ENCODE assay signal across 22 cellular contexts in genomic region chr1:17427696-17428660, GRCh38. TPM values are rescaled to one million over a fixed set of nuclear protein-coding genes. Genes with fewer than 3 reads are reported as not detected.
DNase-seq lines count a peak whose midpoint lies in the region; ATAC-seq, FAIRE-seq and TF ChIP-seq lines count a peak whose summit lies in the region.
"Had no signal": no experiment of that assay in that cellular context is flagged by ENCODE, and none has a peak within 500 bp of the region (broad histone marks: within the 10 kb centered on the region; RNA-seq: fewer than 3 reads in every experiment).

No MANE protein-coding gene starts in this region.

- DNase-seq in CD4-positive, alpha-beta T cell = no peak
- DNase-seq in DMS79 (lab: John Stamatoyannopoulos, UW) (peak; percentile 59), NT2/D1 (ENCODE audit: low read depth, low spot score) (no peak), kidney (peak; percentile 42), SK-N-DZ (ENCODE audit: low spot score) (no peak), GM19239 (ENCODE audit: insufficient read length, low spot score) (no peak), NCI-H82 (lab: John Stamatoyannopoulos, UW) (no peak)
- DNase-seq: central memory CD4-positive, alpha-beta T cell; effector CD4-positive, alpha-beta T cell; glutamatergic neuron; MM.1S; natural killer cell; NCI-H1694; Right ventricle myocardium superior; stimulated activated CD4-positive, alpha-beta T cell treated with anti-CD3 and anti-CD28 coated beads, Interleukin-4, amount 100 ng/mL, for 4 hours; T-helper 1 cell had no signal

- H3K27me3 Mint-ChIP-seq in CD4-positive, alpha-beta T cell = no peaks in the 10 kb centered on the region

- peak overlapping the region; percentile 28 for H3K27ac Mint-ChIP-seq in CD4-positive, alpha-beta T cell
- H3K27ac Mint-ChIP-seq: natural killer cell had no signal

- H3K9me3 ChIP-seq in CD4-positive, alpha-beta T cell (ENCODE audit: control insufficient read depth, low read length) = no peaks in the 10 kb centered on the region
- H3K9me3 ChIP-seq in NT2/D1 (ENCODE audit: insufficient read depth, low read length) (no peaks in the 10 kb centered on the region), kidney (ENCODE audit: control insufficient read depth in 1 of 2, low read length in 2 of 2) (no peaks in the 10 kb centered on the region)
- H3K9me3 ChIP-seq: BLaER1 had no signal

- no peak overlapping the region for H3K27ac ChIP-seq in CD4-positive, alpha-beta T cell (ENCODE audit: low read depth, low read length)
- no peak overlapping the region for H3K27ac ChIP-seq in kidney (ENCODE audit: low read depth in 2 of 2, low read length in 2 of 2)
- H3K27ac ChIP-seq: BLaER1 had no signal

- no peaks in the 10 kb centered on the region for H3K27me3 ChIP-seq in CD4-positive, alpha-beta T cell (ENCODE audit: control insufficient read depth, insufficient read depth, low read length)
- no peaks in the 10 kb centered on the region for H3K27me3 ChIP-seq in NT2/D1 (ENCODE audit: insufficient read depth, insufficient read length)
- H3K27me3 ChIP-seq: BLaER1 had no signal

- peaks cover 87% of the 10 kb centered on the region for H3K36me3 ChIP-seq in NT2/D1 (ENCODE audit: insufficient read depth, insufficient read length, low read length)
- peaks cover 19 to 24% of the 10 kb centered on the region in 2 donors for H3K36me3 ChIP-seq in kidney (ENCODE audit: control insufficient read depth in 1 of 2, insufficient read depth in 2 of 2, low read length in 2 of 2)

- no peak for FAIRE-seq in kidney (lab: Jason Lieb, UNC)
- no peak for FAIRE-seq in GM19239 (lab: Jason Lieb, UNC)

- TF ChIP-seq CTCF in CD4-positive, alpha-beta T cell (IDR thresholded peaks at IDR 0.05) = no peak
- no peak for TF ChIP-seq CTCF in kidney (IDR thresholded peaks at IDR 0.05; ENCODE audit: borderline replicate concordance, extremely low read depth, insufficient read depth)

- POLR2A ChIA-PET in CD4-positive, alpha-beta T cell (lab: Charles Lee) = interaction anchor here (1.0 kb wide), 1 partner anchor 12 kb away, joined by 3 read pairs; the partner anchor contains the start of gene RCC2

- peaks cover 5% of the 10 kb centered on the region for H3K4me1 Mint-ChIP-seq in CD4-positive, alpha-beta T cell (ENCODE audit: low read depth)

- CTCF ChIA-PET in CD4-positive, alpha-beta T cell (lab: Charles Lee) = no interaction called here

- no peaks in the 10 kb centered on the region for H3K9me3 Mint-ChIP-seq in CD4-positive, alpha-beta T cell
- H3K9me3 Mint-ChIP-seq: natural killer cell had no signal

- H3K4me3 Mint-ChIP-seq in CD4-positive, alpha-beta T cell = no peak overlapping the region

- H3K4me1 ChIP-seq in NT2/D1 (ENCODE audit: insufficient read depth, insufficient read length) = peaks cover 30% of the 10 kb centered on the region
- no peaks in the 10 kb centered on the region for H3K4me1 ChIP-seq in kidney (ENCODE audit: control insufficient read depth in 1 of 2, insufficient read depth in 1 of 2, low read depth in 1 of 2, low read length in 2 of 2)

- ATAC-seq in CD4-positive, alpha-beta T cell (ENCODE audit: poor library complexity) = no peak

- H3K36me3 Mint-ChIP-seq in CD4-positive, alpha-beta T cell (ENCODE audit: low read depth) = peaks cover 78% of the 10 kb centered on the region

- H3K9ac ChIP-seq in NT2/D1 (ENCODE audit: insufficient read length, low read depth) (peak overlapping the region; percentile 47), kidney (ENCODE audit: low read length in 2 of 2) (no peak overlapping the region)
- H3K9ac ChIP-seq: BLaER1 had no signal

- H3K4me3 ChIP-seq in NT2/D1 (ENCODE audit: insufficient read length, low read depth) (no peak overlapping the region), kidney (ENCODE audit: low read length in 2 of 2) (no peak overlapping the region)
- H3K4me3 ChIP-seq: BLaER1, smooth muscle cell had no signal

- intact Hi-C loops in CD4-positive, alpha-beta T cell (cut with DNase I, micrococcal nuclease) = no loop called here
- intact Hi-C loops in kidney (cut with DNase I) = no loop called here

RNA-seq across cellular contexts. Expression of gene RCC2, which starts 11.5 kb away (rescaled TPM):
- 10 to 100 TPM; 20.1 to 21.0 TPM for total RNA-seq in CD4-positive, alpha-beta T cell
- total RNA-seq in kidney = 46.8 TPM
- polyA plus RNA-seq in kidney (ENCODE audit: insufficient read depth, low read depth, low replicate concordance) = 16.1 TPM
- polyA plus RNA-seq in SK-N-DZ (2014; cell fraction: cytosol; rRNA removed) = 142 and 144 TPM in 2 replicates
- 80.6 and 91.5 TPM in 2 replicates for polyA plus RNA-seq in SK-N-DZ (2014; cell fraction: nucleus; rRNA removed)

RNA-seq across cellular contexts. Expression of gene PADI6, which starts 56.0 kb away (rescaled TPM):
- total RNA-seq in CD4-positive, alpha-beta T cell = not detected
- total RNA-seq in kidney = not detected
- not detected for polyA plus RNA-seq in kidney (ENCODE audit: insufficient read depth, low read depth, low replicate concordance)
- polyA plus RNA-seq in SK-N-DZ (2014; cell fraction: cytosol; rRNA removed) = not detected in 2 replicates
- polyA plus RNA-seq in SK-N-DZ (2014; cell fraction: nucleus; rRNA removed) = not detected in 2 replicates
- total RNA-seq: lung microvascular endothelial cell, natural killer cell, posterior vena cava, Right ventricle myocardium superior, smooth muscle cell, temporal lobe had no signal
- polyA plus RNA-seq: adipose tissue, smooth muscle cell had no signal

Comparison
In these comparisons a context has a peak if more than half of its experiments do, and no peak if none do; other contexts are left out.
1. DNase-seq: peak in DMS79 (single experiment) and kidney (single experiment); none in CD4-positive, alpha-beta T cell (0 of 10), NT2/D1 (single experiment), SK-N-DZ (single experiment), GM19239 (single experiment) and NCI-H82 (single experiment).